ENCODE assay signal across 13 cellular contexts in genomic region chr5:8462565-8462964, GRCh38.
A peak's percentile ranks its signal among the peaks of the same experiment; 100 is the strongest.
DNase-seq lines count a peak whose midpoint lies in the region; ATAC-seq and TF ChIP-seq lines count a peak whose summit lies in the region.
"Had no signal": no experiment of that assay in that cellular context is flagged by ENCODE, and none has a peak within 500 bp of the region (broad histone marks: within the 10 kb centered on the region; RNA-seq: fewer than 3 reads in every experiment).

No MANE protein-coding gene starts in this region.

- TF ChIP-seq CTCF in colonic mucosa (IDR thresholded peaks at IDR 0.05) (no peak), neural crest cell (conservative IDR thresholded peaks at IDR 0.05) (no peak), tibial artery (IDR thresholded peaks at IDR 0.05) (no peak)

- no peaks in the 10 kb centered on the region for H3K27me3 Mint-ChIP-seq in neural crest cell (ENCODE audit: low read depth)

- peaks cover 47% of the 10 kb centered on the region for H3K4me1 Mint-ChIP-seq in neural crest cell

- peak overlapping the region in 1 of 2 donors; percentile 15 for H3K9ac ChIP-seq in colonic mucosa (ENCODE audit: low read depth in 2 of 2, low read length in 2 of 2)

- intact Hi-C loops in colonic mucosa (cut with DNase I): no loop called here
- intact Hi-C loops in tibial artery (cut with DNase I; ENCODE audit: low total_unique reads): no loop called here

- H3K27me3 ChIP-seq in colonic mucosa (no peaks in the 10 kb centered on the region), tibial artery (no peaks in the 10 kb centered on the region)

- peak overlapping the region; percentile 76 for H3K27ac Mint-ChIP-seq in neural crest cell (ENCODE audit: unreplicated experiment)

- peak overlapping the region; percentile 52 for H3K4me3 Mint-ChIP-seq in neural crest cell

- H3K27ac ChIP-seq in colonic mucosa: peak overlapping the region; percentile 45
- no peak overlapping the region for H3K27ac ChIP-seq in tibial artery

- peaks cover 5% of the 10 kb centered on the region for H3K36me3 Mint-ChIP-seq in neural crest cell (ENCODE audit: low read depth)

- no peaks in the 10 kb centered on the region for H3K36me3 ChIP-seq in colonic mucosa
- H3K36me3 ChIP-seq in tibial artery: peaks cover 0 to 13% (median 0%) of the 10 kb centered on the region in 3 donors

- no peak for ATAC-seq in GM18511 (IDR thresholded peaks at IDR 0.05; ENCODE audit: unreplicated experiment)

- H3K9me3 ChIP-seq in colonic mucosa (no peaks in the 10 kb centered on the region), tibial artery (no peaks in the 10 kb centered on the region)

- H3K4me1 ChIP-seq in colonic mucosa (no peaks in the 10 kb centered on the region), tibial artery (peaks cover 0 to 13% (median 5%) of the 10 kb centered on the region in 4 donors)

- peaks cover 5% of the 10 kb centered on the region for H3K9me3 Mint-ChIP-seq in neural crest cell

- DNase-seq in DMS79 (lab: John Stamatoyannopoulos, UW): peak; percentile 73
- DNase-seq in NCI-H128 (lab: John Stamatoyannopoulos, UW; ENCODE audit: unreplicated experiment): peak; percentile 12
- no peak for DNase-seq in colonic mucosa
- no peak for DNase-seq in neural crest cell (ENCODE audit: low read depth, low spot score)
- DNase-seq in tibial artery: no peak
- no peak for DNase-seq in NCI-H82 treated with DMSO at 0.1 percent for 48 hours (lab: John Stamatoyannopoulos, UW; ENCODE audit: unreplicated experiment)
- DNase-seq: ACHN, C1 segment of cervical spinal cord, KBM-7, NCI-H1105, NCI-H1694 treated with DMSO at 0.1 percent for 48 hours, Right ventricle myocardium superior had no signal

- H3K4me3 ChIP-seq in colonic mucosa: no peak overlapping the region
- H3K4me3 ChIP-seq in tibial artery: no peak overlapping the region

Comparison
In these comparisons a context has a peak if more than half of its experiments do, and no peak if none do; other contexts are left out.
1. DNase-seq: peak in DMS79 (single experiment) and NCI-H128 (single experiment); none in colonic mucosa (single experiment), neural crest cell (single experiment), tibial artery (0 of 2) and NCI-H82 treated with DMSO at 0.1 percent for 48 hours (single experiment).